Comparison of ENCODE assay signal across 1 cellular context in genomic region chr5:112245616-112246015, GRCh38.
TF ChIP-seq lines count a peak whose summit lies in the region.

No MANE protein-coding gene starts in this region.

TF ChIP-seq in HCT116, 20 proteins besides CTCF, POLR2A, EP300 and RAD21 (continued from another document):
- TF ChIP-seq, protein P1, sequence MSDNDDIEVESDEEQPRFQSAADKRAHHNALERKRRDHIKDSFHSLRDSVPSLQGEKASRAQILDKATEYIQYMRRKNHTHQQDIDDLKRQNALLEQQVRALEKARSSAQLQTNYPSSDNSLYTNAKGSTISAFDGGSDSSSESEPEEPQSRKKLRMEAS (IDR thresholded peaks at IDR 0.05): no peak
- TF ChIP-seq JUND (IDR thresholded peaks at IDR 0.05) (no peak), ATF3 (IDR thresholded peaks at IDR 0.05) (no peak), ZBTB33 (IDR thresholded peaks at IDR 0.05; ENCODE audit: extremely low read depth, insufficient replicate concordance, low read length) (no peak), ZFX (IDR thresholded peaks at IDR 0.05) (no peak), ELF1 (IDR thresholded peaks at IDR 0.05; ENCODE audit: borderline replicate concordance, low read depth) (no peak), CBX3 (IDR thresholded peaks at IDR 0.05; ENCODE audit: low read depth) (no peak)
